ENCODE assay signal across 8 cellular contexts in genomic region chr14:95534299-95535225, GRCh38. TPM values are rescaled to one million over a fixed set of nuclear protein-coding genes. Genes with fewer than 3 reads are reported as not detected.
DNase-seq lines count a peak whose midpoint lies in the region; ATAC-seq and TF ChIP-seq lines count a peak whose summit lies in the region.

Gene GLRX5 (plus strand): TSS chr14:95535050. CDS start chr14:95535090, 40 bp downstream.

- WGBS in lung, 2 donors, result 0% methylated on average over 86 to 97 of the region's 97 CpGs

- CTCF ChIA-PET in activated CD8-positive, alpha-beta memory T cell treated with anti-CD3 and anti-CD28 coated beads for 36 hours (lab: Charles Lee), result interaction anchor here (1.4 to 4.6 kb wide), 4 partner anchors 8 to 92 kb away, joined by 5 to 25 read pairs (median 13); no protein-coding TSS in a partner anchor

- peak; percentile 98 for ATAC-seq in lung (ENCODE audit: insufficient read depth, low FRiP score)

- DNase-seq in CMK (ENCODE audit: low read depth), result peak; percentile 92
- DNase-seq in GM20000 (ENCODE audit: low spot score), result peak; percentile 100
- peak; percentile 96 for DNase-seq in HT-29 (ENCODE audit: low spot score)
- peak; percentile 98 to 99 for DNase-seq in NOMO-1 (lab: John Stamatoyannopoulos, UW; ENCODE audit: unreplicated experiment in 2 of 2)
- peak; percentile 99 for DNase-seq in effector CD8-positive, alpha-beta T cell (lab: John Stamatoyannopoulos, UW)
- DNase-seq in lung (ENCODE audit: low spot score), result peak; percentile 99
- DNase-seq in stimulated activated CD4-positive, alpha-beta T cell treated with anti-CD3 and anti-CD28 coated beads, TNF-alpha, amount 100 ng/mL, for 4 hours (ENCODE audit: low read depth in 3 of 3), result peak; percentile 88 to 96 (median 96)

- no peaks in the 10 kb centered on the region for H3K27me3 ChIP-seq in lung (ENCODE audit: control insufficient read depth, insufficient read depth)

- peaks cover 0 to under 1% of the 10 kb centered on the region in 2 donors for H3K36me3 ChIP-seq in lung (ENCODE audit: control insufficient read depth in 2 of 2, insufficient read depth in 2 of 2, low read length in 2 of 2)

- H3K4me1 ChIP-seq in lung (ENCODE audit: control insufficient read depth in 2 of 2, insufficient read depth in 2 of 2, low read length in 2 of 2), result peaks cover 13 to 37% of the 10 kb centered on the region in 2 donors

- no peak for TF ChIP-seq CTCF in GM20000 (IDR thresholded peaks at IDR 0.05; ENCODE audit: extremely low read depth, missing control alignments)
- TF ChIP-seq CTCF in lung (IDR thresholded peaks at IDR 0.05; ENCODE audit: control extremely low read depth, extremely low read depth), result no peak

- peak within 1 kb of the TSS; percentile 98 for H3K4me3 ChIP-seq in lung

- peak within 1 kb of the TSS; percentile 78 to 91 for H3K27ac ChIP-seq in lung (ENCODE audit: low read depth in 1 of 2, low read length in 1 of 2)

- POLR2A ChIA-PET in activated CD8-positive, alpha-beta memory T cell treated with anti-CD3 and anti-CD28 coated beads for 36 hours (lab: Charles Lee), result interaction anchor here (0.6 to 3.0 kb wide), 6 partner anchors 10 to 54 kb away, joined by 3 to 21 read pairs (median 4); partner anchors contain the start of gene SYNE3

- H3K9me3 ChIP-seq in lung (ENCODE audit: control insufficient read depth in 2 of 2, insufficient read depth in 1 of 2, low read length in 1 of 2), result no peaks in the 10 kb centered on the region

RNA-seq across cellular contexts. Expression of gene GLRX5, which starts in this region (rescaled TPM):
- total RNA-seq in HT-29 (2014; rRNA removed; shearing (Covaris generic)), result 56.9 and 60.8 TPM in 2 replicates
- total RNA-seq in activated CD8-positive, alpha-beta memory T cell treated with anti-CD3 and anti-CD28 coated beads for 36 hours, result 10 to 100 TPM; 50.4 to 54.9 TPM
- 10 to 100 TPM; 22.4 to 35.6 TPM for total RNA-seq in lung
- 10 to 100 TPM; 27.3 to 30.9 TPM for polyA plus RNA-seq in lung

Comparison
In these comparisons a context has a peak if more than half of its experiments do, and no peak if none do; other contexts are left out.
1. Peak in every context shown above with its lines: DNase-seq, ATAC-seq, H3K4me3 ChIP-seq and H3K27ac ChIP-seq.